8 cellular contexts compared by ENCODE assay signal in the genomic region with DNA sequence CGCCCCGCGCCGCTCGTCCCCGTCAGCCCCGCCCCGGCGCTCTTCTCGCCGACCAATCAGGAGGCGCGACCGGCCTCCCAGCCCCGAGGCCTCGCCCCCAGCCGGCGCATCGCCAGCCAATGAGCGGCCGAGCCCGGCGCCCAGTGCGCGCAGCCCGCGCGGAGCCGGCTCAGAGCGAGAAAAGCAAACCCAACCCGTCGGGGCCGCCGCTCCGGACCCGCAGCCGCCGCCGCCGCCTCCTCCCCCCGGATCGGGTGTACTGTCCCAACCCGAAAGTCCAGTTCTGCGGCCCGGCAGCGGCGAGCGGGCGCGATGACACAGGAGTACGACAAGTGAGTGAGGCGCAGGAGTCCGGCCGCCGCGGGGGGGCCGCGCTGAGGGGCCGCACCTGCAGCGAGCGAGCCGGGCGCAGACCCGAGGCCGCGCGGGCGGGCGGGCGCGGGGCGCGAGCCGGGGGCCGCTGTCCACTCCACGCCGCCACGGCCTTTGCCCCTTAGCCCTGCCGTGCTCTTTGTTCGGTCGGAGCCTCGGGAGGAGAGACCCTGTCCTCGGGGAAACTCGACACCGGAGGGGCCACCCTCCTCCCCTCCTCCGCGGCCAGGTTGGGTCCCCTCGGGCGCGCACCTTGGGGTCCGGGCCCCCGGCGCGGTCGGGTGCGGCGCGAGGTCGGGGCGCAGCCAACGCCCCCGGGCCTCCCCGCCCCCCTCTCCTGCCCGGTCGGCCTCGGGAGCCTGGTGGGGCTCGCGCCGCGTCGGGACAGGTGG. TPM values are rescaled to one million over a fixed set of nuclear protein-coding genes. Genes with fewer than 3 reads are reported as not detected.
DNase-seq lines count a peak whose midpoint lies in the region; ATAC-seq, FAIRE-seq and TF ChIP-seq lines count a peak whose summit lies in the region.

A gene with protein sequence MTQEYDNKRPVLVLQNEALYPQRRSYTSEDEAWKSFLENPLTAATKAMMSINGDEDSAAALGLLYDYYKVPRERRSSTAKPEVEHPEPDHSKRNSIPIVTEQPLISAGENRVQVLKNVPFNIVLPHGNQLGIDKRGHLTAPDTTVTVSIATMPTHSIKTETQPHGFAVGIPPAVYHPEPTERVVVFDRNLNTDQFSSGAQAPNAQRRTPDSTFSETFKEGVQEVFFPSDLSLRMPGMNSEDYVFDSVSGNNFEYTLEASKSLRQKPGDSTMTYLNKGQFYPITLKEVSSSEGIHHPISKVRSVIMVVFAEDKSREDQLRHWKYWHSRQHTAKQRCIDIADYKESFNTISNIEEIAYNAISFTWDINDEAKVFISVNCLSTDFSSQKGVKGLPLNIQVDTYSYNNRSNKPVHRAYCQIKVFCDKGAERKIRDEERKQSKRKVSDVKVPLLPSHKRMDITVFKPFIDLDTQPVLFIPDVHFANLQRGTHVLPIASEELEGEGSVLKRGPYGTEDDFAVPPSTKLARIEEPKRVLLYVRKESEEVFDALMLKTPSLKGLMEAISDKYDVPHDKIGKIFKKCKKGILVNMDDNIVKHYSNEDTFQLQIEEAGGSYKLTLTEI (plus strand): TSS at position 172 of the 764 bp plus-strand sequence. CDS start 141 bp downstream, at position 313.

- FAIRE-seq in HepG2 (lab: Jason Lieb, UNC): no peak

- peak within 1 kb of the TSS; percentile 76 for H3K27ac ChIP-seq in HepG2 (ENCODE audit: extremely low read length, insufficient read depth, low read length)

- no peaks in the 10 kb centered on the region for H3K27me3 ChIP-seq in BJ (ENCODE audit: control insufficient read depth, insufficient read depth, low read length)
- peaks cover 0 to 9% of the 10 kb centered on the region in 2 experiments; a peak in 1 of 5 replicates for H3K27me3 ChIP-seq in HepG2 (ENCODE audit: control insufficient read depth in 1 of 2, insufficient read depth in 2 of 2, low read length in 2 of 2)

- in situ Hi-C loops in HepG2 (cut with HindIII; ENCODE audit: extremely low pct_ligation_motif_present, low pct_unique_long_range_greater_than_20kb): no loop called here

- no peak for TF ChIP-seq CTCF in BJ (IDR thresholded peaks at IDR 0.05; ENCODE audit: insufficient read depth, low read depth, low read length)
- TF ChIP-seq CTCF in HepG2 (CRISPR knock-in tag; IDR thresholded peaks at IDR 0.05): no peak

- DNase-seq in BJ (ENCODE audit: low read depth): peak; percentile 35
- DNase-seq in NCI-H526 treated with DMSO at 0.1 percent for 48 hours (lab: John Stamatoyannopoulos, UW): peak; percentile 83
- DNase-seq in activated CD4-positive, alpha-beta T cell treated with anti-CD3 and anti-CD28 coated beads, Interleukin-2, amount 50 U/mL, for 24 hours (ENCODE audit: low read depth in 1 of 2, low spot score in 1 of 2): peak; percentile 74 to 84
- peak; percentile 96 for DNase-seq in dermis blood vessel endothelial cell
- peak; percentile 85 for DNase-seq in HepG2 (ENCODE audit: low spot score)
- DNase-seq in stimulated activated CD4-positive, alpha-beta T cell treated with anti-CD3 and anti-CD28 coated beads, Interleukin-2, amount 100 ng/mL, for 4 hours (ENCODE audit: low read depth): peak; percentile 85

- TF ChIP-seq RAD21 in HepG2 (CRISPR knock-in tag; IDR thresholded peaks at IDR 0.05): peak; percentile 56

- H4K20me1 ChIP-seq in HepG2 (ENCODE audit: insufficient read depth, low read length): no peaks in the 10 kb centered on the region

- ATAC-seq in GM19397 (IDR thresholded peaks at IDR 0.05; ENCODE audit: unreplicated experiment) (peak; percentile 97), HG03521 (IDR thresholded peaks at IDR 0.05; ENCODE audit: unreplicated experiment) (peak; percentile 96), HepG2 (peak; percentile 86)

- BruUV-seq in HepG2 (replicated peaks; lab: Mats Ljungman, UMichigan): no TSS peak

- intact Hi-C loops in HepG2 (cut with micrococcal nuclease; ENCODE audit: unreplicated experiment): loop anchor here (2.0 to 5.0 kb wide), 3 partner anchors 109 to 171 kb away; partner anchors contain the start of genes RRM2 and TAF1B

- peak within 1 kb of the TSS; percentile 72 for H3K9ac ChIP-seq in HepG2 (ENCODE audit: insufficient read depth, low read depth, low read length)

- 0% methylated on average over 36 of the region's 111 CpGs for whole genome bisulfite sequencing in HepG2 (ENCODE audit: low lambda C conversion rate)

- TF ChIP-seq EP300 in HepG2 (IDR thresholded peaks at IDR 0.05; ENCODE audit: low read depth in 2 of 2, low read length in 2 of 2) (no peak), HepG2 (CRISPR knock-in tag; IDR thresholded peaks at IDR 0.05; ENCODE audit: borderline replicate concordance) (no peak)

- TF ChIP-seq POLR2A in HepG2 (IDR thresholded peaks at IDR 0.05; ENCODE audit: insufficient read depth in 1 of 2, low read depth in 2 of 2, low read length in 2 of 2): peak; percentile 46; a peak in 1 of 4 replicates

- H2AFZ ChIP-seq in HepG2 (ENCODE audit: low read length): peak within 1 kb of the TSS; percentile 18

- H3K79me2 ChIP-seq in HepG2 (ENCODE audit: insufficient read depth, low read length): peaks cover 4% of the 10 kb centered on the region

- H3K4me3 ChIP-seq in BJ (ENCODE audit: low read depth, low read length): peak within 1 kb of the TSS; percentile 58
- H3K4me3 ChIP-seq in HepG2 (replicated peaks in 1 of 3; ENCODE audit: insufficient read depth in 1 of 3, low read depth in 2 of 3, low read length in 3 of 3): peak within 1 kb of the TSS; percentile 83 to 94 (median 84)

- H3K36me3 ChIP-seq in BJ (ENCODE audit: control insufficient read depth, insufficient read depth, low read length) (no peaks in the 10 kb centered on the region), HepG2 (replicated peaks in 1 of 2; ENCODE audit: control insufficient read depth in 1 of 2, insufficient read depth in 2 of 2, low read length in 2 of 2) (peaks cover 4 to 11% of the 10 kb centered on the region in 2 experiments; a peak in 4 of 5 replicates)

- H3K4me1 ChIP-seq in HepG2 (ENCODE audit: insufficient read depth, low read length): peaks cover 66% of the 10 kb centered on the region

- peak within 1 kb of the TSS; percentile 92 for H3K4me2 ChIP-seq in HepG2 (ENCODE audit: low read depth, low read length)

- no peaks in the 10 kb centered on the region for H3K9me3 ChIP-seq in HepG2 (ENCODE audit: low read length)

- POLR2A ChIA-PET in BJ (lab: Charles Lee): no interaction called here
- POLR2A ChIA-PET in HepG2 (lab: Yijun Ruan, JAX): interaction anchor here (1.6 kb wide), 1 partner anchor 9 kb away, joined by 4 read pairs; no protein-coding TSS in a partner anchor

- CTCF ChIA-PET in BJ (lab: Yijun Ruan, JAX): interaction anchor here (1.1 kb wide), 1 partner anchor 12 kb away, joined by 3 read pairs; no protein-coding TSS in a partner anchor
- CTCF ChIA-PET in HepG2 (lab: Yijun Ruan, JAX; ENCODE audit: low intra/inter-chr PET ratio, low total read pairs): no interaction called here

TF ChIP-seq in HepG2, 621 proteins besides CTCF, POLR2A, EP300 and RAD21 (continues in another document):
- TF ChIP-seq ZNF20 (CRISPR knock-in tag; IDR thresholded peaks at IDR 0.05) (no peak), ZNF460 (CRISPR knock-in tag; IDR thresholded peaks at IDR 0.05; ENCODE audit: borderline replicate concordance) (no peak), SMAD3 (CRISPR knock-in tag; IDR thresholded peaks at IDR 0.05) (peak; percentile 10; the same call in 1 of the 2 replicates), ZNF138 (CRISPR knock-in tag; IDR thresholded peaks at IDR 0.05; ENCODE audit: low read depth) (0 out of 2 replicates have a peak, but pooled peaks have one; percentile 61), RCOR2 (CRISPR knock-in tag; IDR thresholded peaks at IDR 0.05) (no peak), KDM2A (CRISPR knock-in tag; IDR thresholded peaks at IDR 0.05; ENCODE audit: borderline replicate concordance, low read depth) (peak; percentile 60; the same call in 1 of the 2 replicates), ZNF317 (CRISPR knock-in tag; IDR thresholded peaks at IDR 0.05) (no peak), CREBL2 (CRISPR knock-in tag; IDR thresholded peaks at IDR 0.05; ENCODE audit: borderline replicate concordance) (no peak), ZNF75D (CRISPR knock-in tag; IDR thresholded peaks at IDR 0.05; ENCODE audit: borderline replicate concordance) (no peak), SUZ12 (IDR thresholded peaks at IDR 0.05; ENCODE audit: low read depth, low read length) (no peak), MYC (CRISPR knock-in tag; IDR thresholded peaks at IDR 0.05; ENCODE audit: borderline replicate concordance) (peak; percentile 41), POLR2AphosphoS5 (IDR thresholded peaks at IDR 0.05; ENCODE audit: low read depth, low read length) (no peak; the same call in 1 of the 2 replicates), ZNF350 (CRISPR knock-in tag; IDR thresholded peaks at IDR 0.05; ENCODE audit: borderline replicate concordance, low read depth) (0 out of 2 replicates have a peak, but pooled peaks have one; percentile 19)

RNA-seq across cellular contexts. Expression of the gene that starts here (rescaled TPM):
- polyA plus RNA-seq in BJ (2011; rRNA removed) (1.7 TPM in 2 replicates), HepG2 (2011; rRNA removed) (9.3 and 13.5 TPM in 2 replicates)
- 2.4 and 2.8 TPM in 2 replicates for polyA minus RNA-seq in BJ (2011; rRNA and poly(A)+ RNA removed)
- total RNA-seq in dermis blood vessel endothelial cell (0.37 and 0.85 TPM in 2 replicates), HepG2 (2016; rRNA removed; fragmentation: Illumina TruSeq; extraction: Trizol) (10.6 and 12.0 TPM in 2 replicates)
- 5.6 and 8.3 TPM in 2 replicates for total RNA-seq in HepG2 (2016; cell fraction: cytosol; rRNA removed; fragmentation: Illumina TruSeq; extraction: Trizol; ENCODE audit: low read depth)
- total RNA-seq in HepG2 (2016; cell fraction: insoluble cytoplasmic fraction; rRNA removed; fragmentation: Illumina TruSeq; extraction: Trizol): 10.0 and 12.7 TPM in 2 replicates
- total RNA-seq in HepG2 (2016; cell fraction: membrane; rRNA removed; fragmentation: Illumina TruSeq; extraction: Trizol): 5.3 and 6.5 TPM in 2 replicates
- total RNA-seq in HepG2 (2016; cell fraction: nucleus; rRNA removed; fragmentation: Illumina TruSeq; extraction: Trizol): 19.5 and 21.6 TPM in 2 replicates
- 4.2 and 6.2 TPM in 2 replicates for polyA plus RNA-seq in HepG2 (2011; cell fraction: cytosol; rRNA removed)
- polyA plus RNA-seq in HepG2 (2011; cell fraction: nucleus; rRNA removed): 25.1 and 30.9 TPM in 2 replicates
- 7.4 and 11.8 TPM in 2 replicates for polyA plus RNA-seq in HepG2 (2012)
- polyA plus RNA-seq in HepG2 (2016; cell fraction: cytosol; fragmentation: Illumina TruSeq; extraction: Trizol; ENCODE audit: low read depth): 0.66 and 1.2 TPM in 2 replicates
- 8.6 and 8.8 TPM in 2 replicates for polyA plus RNA-seq in HepG2 (2016; cell fraction: insoluble cytoplasmic fraction; fragmentation: Illumina TruSeq; extraction: Trizol; ENCODE audit: low read depth)
- 1.7 and 1.9 TPM in 2 replicates for polyA plus RNA-seq in HepG2 (2016; cell fraction: membrane; fragmentation: Illumina TruSeq; extraction: Trizol; ENCODE audit: low read depth)
- 24.2 and 25.3 TPM in 2 replicates for polyA plus RNA-seq in HepG2 (2016; cell fraction: nucleus; fragmentation: Illumina TruSeq; extraction: Trizol; ENCODE audit: insufficient read depth, low read depth)
- 9.4 and 18.5 TPM in 2 replicates for polyA minus RNA-seq in HepG2 (2011; rRNA and poly(A)+ RNA removed; ENCODE audit: low replicate concordance)
- polyA minus RNA-seq in HepG2 (2011; cell fraction: cytosol; rRNA and poly(A)+ RNA removed): 4.8 and 5.4 TPM in 2 replicates
- 36.2 and 51.6 TPM in 2 replicates for polyA minus RNA-seq in HepG2 (2011; cell fraction: nucleus; rRNA and poly(A)+ RNA removed)

Comparison
In these comparisons a context has a peak if more than half of its experiments do, and no peak if none do; other contexts are left out.
1. Peak in every context shown above with its lines: DNase-seq, ATAC-seq, H3K4me3 ChIP-seq and H3K27ac ChIP-seq.
2. Peak in DNase-seq in dermis blood vessel endothelial cell; RNA of the gene not detected or under 1 TPM.
3. DNase-seq: peak in every context shown above with its lines; median percentile 96 in dermis blood vessel endothelial cell; 85 in HepG2; 85 in stimulated activated CD4-positive, alpha-beta T cell treated with anti-CD3 and anti-CD28 coated beads, Interleukin-2, amount 100 ng/mL, for 4 hours; 83 in NCI-H526 treated with DMSO at 0.1 percent for 48 hours; 79 in activated CD4-positive, alpha-beta T cell treated with anti-CD3 and anti-CD28 coated beads, Interleukin-2, amount 50 U/mL, for 24 hours; 35 in BJ.